In the genomic region with DNA sequence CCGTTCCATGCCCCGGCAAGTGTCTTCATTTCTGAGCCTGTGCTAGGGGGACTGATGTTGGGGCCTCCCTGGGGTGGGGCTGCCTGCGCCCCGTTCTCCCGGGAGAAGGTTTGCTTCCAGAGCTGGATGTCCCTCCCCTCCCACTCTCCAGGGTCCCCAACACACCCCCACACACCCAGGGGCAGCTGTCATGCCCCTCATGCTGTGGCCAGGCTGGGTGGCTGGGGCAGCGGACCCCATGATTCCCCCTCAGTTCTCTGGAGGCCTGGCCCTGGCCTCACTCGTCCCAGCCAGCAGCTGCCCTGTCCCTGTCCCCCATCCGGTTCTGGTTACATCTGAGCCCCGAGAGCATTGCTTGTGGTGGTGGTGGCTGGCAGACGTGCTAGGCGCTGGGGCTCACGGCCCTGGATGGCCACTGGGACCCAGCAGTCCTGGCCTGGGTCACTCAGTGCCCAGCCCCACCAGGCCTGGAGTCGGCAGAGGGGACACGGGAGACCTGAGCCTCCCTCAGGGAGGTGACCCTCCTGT, we compare ENCODE assay signal across 15 cellular contexts.
DNase-seq lines count a peak whose midpoint lies in the region; ATAC-seq and TF ChIP-seq lines count a peak whose summit lies in the region.
"Had no signal": no experiment of that assay in that cellular context is flagged by ENCODE, and none has a peak within 500 bp of the region (broad histone marks: within the 10 kb centered on the region; RNA-seq: fewer than 3 reads in every experiment).

No MANE protein-coding gene starts in this region.

- no peak overlapping the region for H3K27ac Mint-ChIP-seq in activated CD8-positive, alpha-beta T cell treated with anti-CD3 and anti-CD28 coated beads, Interleukin-2, amount 10 ng/mL, durations not matched to agents 7 days and 5 days
- H3K27ac Mint-ChIP-seq in activated CD8-positive, alpha-beta T cell treated with anti-CD3 and anti-CD28 coated beads for 36 hours = no peak overlapping the region
- peak overlapping the region; percentile 51 to 88 (median 81) for H3K27ac Mint-ChIP-seq in IgD-negative memory B cell
- H3K27ac Mint-ChIP-seq: activated CD4-positive, alpha-beta T cell treated with anti-CD3 and anti-CD28 coated beads, Interleukin-2, amount 10 ng/mL, durations not matched to agents 24 days and 14 days had no signal

- H3K36me3 Mint-ChIP-seq in activated CD8-positive, alpha-beta T cell treated with anti-CD3 and anti-CD28 coated beads, Interleukin-2, amount 10 ng/mL, durations not matched to agents 7 days and 5 days (ENCODE audit: low read depth) = peaks cover 7% of the 10 kb centered on the region
- H3K36me3 Mint-ChIP-seq in activated CD8-positive, alpha-beta T cell treated with anti-CD3 and anti-CD28 coated beads for 36 hours (ENCODE audit: low read depth) = peaks cover 9% of the 10 kb centered on the region
- peaks cover 2% of the 10 kb centered on the region for H3K36me3 Mint-ChIP-seq in IgD-negative memory B cell

- CTCF ChIA-PET in activated CD8-positive, alpha-beta T cell treated with anti-CD3 and anti-CD28 coated beads, Interleukin-2, amount 10 ng/mL, durations not matched to agents 7 days and 5 days (lab: Charles Lee) = interaction anchor here (0.9 to 1.7 kb wide), 4 partner anchors 49 to 107 kb away, joined by 3 to 6 read pairs (median 4); no protein-coding TSS in a partner anchor
- CTCF ChIA-PET in activated CD8-positive, alpha-beta T cell treated with anti-CD3 and anti-CD28 coated beads for 36 hours (lab: Charles Lee) = interaction anchor here (1.2 kb wide), 1 partner anchor 107 kb away, joined by 3 read pairs; no protein-coding TSS in a partner anchor

- no peak for TF ChIP-seq CTCF in activated CD8-positive, alpha-beta T cell treated with anti-CD3 and anti-CD28 coated beads for 36 hours (IDR thresholded peaks at IDR 0.05)

- H3K9ac ChIP-seq in trophoblast cell (ENCODE audit: low read length) = no peak overlapping the region

- intact Hi-C loops in activated CD8-positive, alpha-beta T cell treated with anti-CD3 and anti-CD28 coated beads for 36 hours (cut with micrococcal nuclease) = loop anchor here (5.0 kb wide), 1 partner anchor 106 kb away; no protein-coding TSS in a partner anchor
- intact Hi-C loops in left colon (cut with DNase I, micrococcal nuclease) = no loop called here

- ATAC-seq in activated CD8-positive, alpha-beta T cell treated with anti-CD3 and anti-CD28 coated beads, Interleukin-2, amount 10 ng/mL, durations not matched to agents 7 days and 5 days = peak; percentile 14
- ATAC-seq in activated CD8-positive, alpha-beta T cell treated with anti-CD3 and anti-CD28 coated beads for 36 hours = no peak
- ATAC-seq in left colon = peak; percentile 2
- ATAC-seq: gastrocnemius medialis had no signal

- H3K4me3 Mint-ChIP-seq in activated CD8-positive, alpha-beta T cell treated with anti-CD3 and anti-CD28 coated beads, Interleukin-2, amount 10 ng/mL, durations not matched to agents 7 days and 5 days = no peak overlapping the region
- H3K4me3 Mint-ChIP-seq in activated CD8-positive, alpha-beta T cell treated with anti-CD3 and anti-CD28 coated beads for 36 hours = no peak overlapping the region
- H3K4me3 Mint-ChIP-seq in IgD-negative memory B cell = peak overlapping the region in 3 of 4 donors; percentile 48 to 59 (median 52)
- H3K4me3 Mint-ChIP-seq: activated CD4-positive, alpha-beta T cell treated with anti-CD3 and anti-CD28 coated beads, Interleukin-2, amount 10 ng/mL, durations not matched to agents 24 days and 14 days had no signal

- H4K12ac ChIP-seq in trophoblast cell (ENCODE audit: low read depth, low read length) = peak overlapping the region; percentile 5

- no peak overlapping the region for H2AFZ ChIP-seq in trophoblast cell (ENCODE audit: insufficient read depth, low read length, poor library complexity)

- H4K8ac ChIP-seq in trophoblast cell (ENCODE audit: low read depth, low read length) = no peak overlapping the region

- no peak overlapping the region for H3K27ac ChIP-seq in trophoblast cell (ENCODE audit: low read depth, low read length)
- H3K27ac ChIP-seq: gastrocnemius medialis, uterus had no signal

- H3K4me2 ChIP-seq in trophoblast cell (ENCODE audit: low read length) = no peak overlapping the region

- H3K18ac ChIP-seq in trophoblast cell (ENCODE audit: low read length) = no peak overlapping the region

- no peak overlapping the region for H2BK12ac ChIP-seq in trophoblast cell (ENCODE audit: low read length)

- no peak overlapping the region for H3K14ac ChIP-seq in trophoblast cell (ENCODE audit: low read length)

- no peaks in the 10 kb centered on the region for H3K4me1 ChIP-seq in trophoblast cell (ENCODE audit: control insufficient read depth in 1 of 2, insufficient read depth in 2 of 2, low read length in 2 of 2)
- H3K4me1 ChIP-seq: uterus had no signal

- no peak for DNase-seq in activated CD8-positive, alpha-beta T cell treated with anti-CD3 and anti-CD28 coated beads, Interleukin-2, amount 10 ng/mL, durations not matched to agents 7 days and 5 days
- DNase-seq in activated CD8-positive, alpha-beta T cell treated with anti-CD3 and anti-CD28 coated beads for 36 hours = no peak
- DNase-seq in left colon (no peak), trophoblast cell (no peak), GF-D8 (lab: John Stamatoyannopoulos, UW) (no peak), foreskin melanocyte (no peak)
- no peak for DNase-seq in central memory CD4-positive, alpha-beta T cell
- DNase-seq: caudate nucleus, COR-L47, NCI-H1417 treated with DMSO at 0.1 percent for 48 hours, NCI-H2171 had no signal

- no peaks in the 10 kb centered on the region for H3K4me1 Mint-ChIP-seq in activated CD8-positive, alpha-beta T cell treated with anti-CD3 and anti-CD28 coated beads, Interleukin-2, amount 10 ng/mL, durations not matched to agents 7 days and 5 days (ENCODE audit: low read depth)
- peaks cover 2% of the 10 kb centered on the region for H3K4me1 Mint-ChIP-seq in activated CD8-positive, alpha-beta T cell treated with anti-CD3 and anti-CD28 coated beads for 36 hours (ENCODE audit: low read depth)
- H3K4me1 Mint-ChIP-seq in IgD-negative memory B cell = peaks cover 7 to 9% (median 8%) of the 10 kb centered on the region in 3 donors
- H3K4me1 Mint-ChIP-seq: activated CD4-positive, alpha-beta T cell treated with anti-CD3 and anti-CD28 coated beads, Interleukin-2, amount 10 ng/mL, durations not matched to agents 24 days and 14 days had no signal

- H4K91ac ChIP-seq in trophoblast cell (ENCODE audit: low read depth, low read length) = no peak overlapping the region

- no peaks in the 10 kb centered on the region for H3K79me2 ChIP-seq in trophoblast cell (ENCODE audit: control insufficient read depth, insufficient read depth, low read length, poor library complexity)

- H3K27me3 ChIP-seq in trophoblast cell (ENCODE audit: insufficient read depth, low read length) = no peaks in the 10 kb centered on the region
- H3K27me3 ChIP-seq: gastrocnemius medialis, uterus had no signal

- H2AK5ac ChIP-seq in trophoblast cell (ENCODE audit: low read length) = no peak overlapping the region

- no peak overlapping the region for H3K4ac ChIP-seq in trophoblast cell (ENCODE audit: low read depth, low read length)

- H3K27me3 Mint-ChIP-seq in activated CD8-positive, alpha-beta T cell treated with anti-CD3 and anti-CD28 coated beads, Interleukin-2, amount 10 ng/mL, durations not matched to agents 7 days and 5 days (ENCODE audit: low read depth) = no peaks in the 10 kb centered on the region
- H3K27me3 Mint-ChIP-seq in activated CD8-positive, alpha-beta T cell treated with anti-CD3 and anti-CD28 coated beads for 36 hours = no peaks in the 10 kb centered on the region
- no peaks in the 10 kb centered on the region for H3K27me3 Mint-ChIP-seq in IgD-negative memory B cell
- H3K27me3 Mint-ChIP-seq: activated CD4-positive, alpha-beta T cell treated with anti-CD3 and anti-CD28 coated beads, Interleukin-2, amount 10 ng/mL, durations not matched to agents 24 days and 14 days had no signal

- POLR2A ChIA-PET in activated CD8-positive, alpha-beta T cell treated with anti-CD3 and anti-CD28 coated beads, Interleukin-2, amount 10 ng/mL, durations not matched to agents 7 days and 5 days (lab: Charles Lee) = no interaction called here
- POLR2A ChIA-PET in activated CD8-positive, alpha-beta T cell treated with anti-CD3 and anti-CD28 coated beads for 36 hours (lab: Charles Lee) = interaction anchor here (0.6 to 1.1 kb wide), 2 partner anchors 100 to 468 kb away, joined by 4 read pairs; no protein-coding TSS in a partner anchor

- no peak overlapping the region for H2BK120ac ChIP-seq in trophoblast cell (ENCODE audit: insufficient read depth, low read length, poor library complexity)

- H3K4me3 ChIP-seq in trophoblast cell (ENCODE audit: low read depth, low read length) = no peak overlapping the region
- H3K4me3 ChIP-seq: gastrocnemius medialis, uterus had no signal

- no peak overlapping the region for H3K23ac ChIP-seq in trophoblast cell (ENCODE audit: low read length)

- WGBS in trophoblast cell (ENCODE audit: extremely low coverage, insufficient coverage, insufficient read length) = no CpG with 5 or more reads among the region's 14 CpGs

- peaks cover 6% of the 10 kb centered on the region for H3K9me3 ChIP-seq in trophoblast cell (ENCODE audit: insufficient read depth, low read depth, low read length)
- H3K9me3 ChIP-seq: gastrocnemius medialis had no signal

- H2BK5ac ChIP-seq in trophoblast cell (ENCODE audit: low read depth, low read length, poor library complexity) = no peak overlapping the region

- no peaks in the 10 kb centered on the region for H3K79me1 ChIP-seq in trophoblast cell (ENCODE audit: low read length)

- peaks cover 26 to 32% of the 10 kb centered on the region in 2 experiments for H3K36me3 ChIP-seq in trophoblast cell (ENCODE audit: control insufficient read depth in 1 of 2, insufficient read depth in 2 of 2, low read length in 2 of 2)
- H3K36me3 ChIP-seq: uterus had no signal

- H3K9me3 Mint-ChIP-seq in activated CD8-positive, alpha-beta T cell treated with anti-CD3 and anti-CD28 coated beads, Interleukin-2, amount 10 ng/mL, durations not matched to agents 7 days and 5 days (ENCODE audit: insufficient read depth) = no peaks in the 10 kb centered on the region
- H3K9me3 Mint-ChIP-seq in activated CD8-positive, alpha-beta T cell treated with anti-CD3 and anti-CD28 coated beads for 36 hours = peaks cover 2% of the 10 kb centered on the region
- H3K9me3 Mint-ChIP-seq in IgD-negative memory B cell = peaks cover 0 to 2% (median 2%) of the 10 kb centered on the region in 3 donors
- H3K9me3 Mint-ChIP-seq: activated CD4-positive, alpha-beta T cell treated with anti-CD3 and anti-CD28 coated beads, Interleukin-2, amount 10 ng/mL, durations not matched to agents 24 days and 14 days had no signal

Comparison
In these comparisons a context has a peak if more than half of its experiments do, and no peak if none do; other contexts are left out.
1. H3K27ac Mint-ChIP-seq: peak in IgD-negative memory B cell (3 of 3); none in activated CD8-positive, alpha-beta T cell treated with anti-CD3 and anti-CD28 coated beads, Interleukin-2, amount 10 ng/mL, durations not matched to agents 7 days and 5 days (single experiment) and activated CD8-positive, alpha-beta T cell treated with anti-CD3 and anti-CD28 coated beads for 36 hours (single experiment).
2. H3K4me3 Mint-ChIP-seq: peak in IgD-negative memory B cell (3 of 4); none in activated CD8-positive, alpha-beta T cell treated with anti-CD3 and anti-CD28 coated beads, Interleukin-2, amount 10 ng/mL, durations not matched to agents 7 days and 5 days (single experiment) and activated CD8-positive, alpha-beta T cell treated with anti-CD3 and anti-CD28 coated beads for 36 hours (single experiment).